ENCODE assay signal across 1 cellular context in genomic region chr19:18636969-18637629, GRCh38.
TF ChIP-seq lines count a peak whose summit lies in the region.

TSS of gene KLHL26 (plus strand) at chr19:18637028. CDS start at chr19:18637055, 27 bp downstream.

TF ChIP-seq in H1, 55 proteins besides CTCF, POLR2A, EP300 and RAD21 (continued from another document):
- TF ChIP-seq GTF2F1 (IDR thresholded peaks at IDR 0.05; ENCODE audit: borderline replicate concordance, low read depth, low read length) (no peak), ATF3 (IDR thresholded peaks at IDR 0.05; ENCODE audit: insufficient read depth, low read depth, low read length) (no peak), FOSL1 (IDR thresholded peaks at IDR 0.05; ENCODE audit: insufficient read depth, low read depth, low read length) (no peak), CTBP2 (IDR thresholded peaks at IDR 0.05; ENCODE audit: borderline replicate concordance, insufficient read depth, insufficient read length, low read length) (no peak), BCL11A (IDR thresholded peaks at IDR 0.05; ENCODE audit: low read depth in 2 of 2, low read length in 2 of 2) (no peak), KDM4A (IDR thresholded peaks at IDR 0.05; ENCODE audit: low read depth, low read length, severe bottlenecking) (peak; percentile 42), CHD1 (IDR thresholded peaks at IDR 0.05; ENCODE audit: low read depth, low read length) (no peak), GABPA (IDR thresholded peaks at IDR 0.05; ENCODE audit: borderline replicate concordance, insufficient read depth, low read length) (no peak), RBBP5 (IDR thresholded peaks at IDR 0.05; ENCODE audit: borderline replicate concordance, low read depth, low read length) (no peak; the same call in 1 of the 2 replicates), SIX5 (IDR thresholded peaks at IDR 0.05; ENCODE audit: low read depth, low read length) (no peak), CHD7 (IDR thresholded peaks at IDR 0.05; ENCODE audit: insufficient replicate concordance, low read length) (no peak), SAP30 (IDR thresholded peaks at IDR 0.05; ENCODE audit: insufficient read depth, insufficient replicate concordance, low read length) (no peak), TAF1 (IDR thresholded peaks at IDR 0.05; ENCODE audit: low read depth, low read length) (peak; percentile 90), SP2 (IDR thresholded peaks at IDR 0.05; ENCODE audit: low read length) (no peak), USF2 (IDR thresholded peaks at IDR 0.05; ENCODE audit: low read length) (no peak), SP4 (IDR thresholded peaks at IDR 0.05; ENCODE audit: low read length) (no peak), E2F6 (IDR thresholded peaks at IDR 0.05) (no peak), CBX8 (IDR thresholded peaks at IDR 0.05; ENCODE audit: borderline replicate concordance, low read depth, low read length) (no peak), NRF1 (IDR thresholded peaks at IDR 0.05; ENCODE audit: low read depth, low read length) (no peak), KDM5A (IDR thresholded peaks at IDR 0.05; ENCODE audit: low read length) (peak; percentile 82; the same call in 1 of the 2 replicates), POLR2AphosphoS5 (IDR thresholded peaks at IDR 0.05; ENCODE audit: low read depth, low read length) (peak; percentile 62; the same call in 1 of the 2 replicates), RFX5 (IDR thresholded peaks at IDR 0.05; ENCODE audit: borderline replicate concordance, low read depth, low read length) (no peak), TCF12 (IDR thresholded peaks at IDR 0.05; ENCODE audit: low read depth, low read length) (no peak), SRF (IDR thresholded peaks at IDR 0.05; ENCODE audit: low read depth, low read length) (no peak), BRCA1 (IDR thresholded peaks at IDR 0.05; ENCODE audit: low read depth, low read length) (no peak), CHD2 (IDR thresholded peaks at IDR 0.05; ENCODE audit: low read length) (no peak), CREB1 (IDR thresholded peaks at IDR 0.05) (peak; percentile 94), HDAC2 (IDR thresholded peaks at IDR 0.05; ENCODE audit: borderline replicate concordance in 1 of 2, low read depth in 2 of 2, low read length in 2 of 2) (0 out of 4 replicates have a peak, but pooled peaks of 1 of the 2 experiments have one; percentile 36), ZNF274 (IDR thresholded peaks at IDR 0.05; ENCODE audit: borderline replicate concordance, extremely low read depth, low read length) (no peak), TAF7 (optimal IDR thresholded peaks at IDR 0.05; ENCODE audit: borderline replicate concordance, low read depth, low read length) (peak; percentile 66), EGR1 (IDR thresholded peaks at IDR 0.05; ENCODE audit: borderline replicate concordance, low read depth, low read length) (no peak), SUZ12 (IDR thresholded peaks at IDR 0.05; ENCODE audit: low read length) (no peak), ATF2 (IDR thresholded peaks at IDR 0.05; ENCODE audit: low read length) (no peak), TEAD4 (IDR thresholded peaks at IDR 0.05; ENCODE audit: low read depth, low read length) (no peak), TBP (IDR thresholded peaks at IDR 0.05; ENCODE audit: low read depth, low read length) (peak; percentile 47; the same call in 1 of the 2 replicates), RXRA (IDR thresholded peaks at IDR 0.05; ENCODE audit: insufficient read depth, low read depth, low read length) (no peak), KDM1A (IDR thresholded peaks at IDR 0.05; ENCODE audit: borderline replicate concordance, low read length) (no peak), SIRT6 (IDR thresholded peaks at IDR 0.05; ENCODE audit: low read length) (no peak), JUN (IDR thresholded peaks at IDR 0.05; ENCODE audit: low read depth, low read length) (no peak), SIN3A (conservative IDR thresholded peaks at IDR 0.05 in 1 of 2, IDR thresholded peaks at IDR 0.05 in 1 of 2; ENCODE audit: low read depth in 1 of 2, low read length in 2 of 2) (no peak), CEBPB (IDR thresholded peaks at IDR 0.05; ENCODE audit: low read depth, low read length) (no peak), BACH1 (IDR thresholded peaks at IDR 0.05; ENCODE audit: low read length) (no peak), RNF2 (IDR thresholded peaks at IDR 0.05; ENCODE audit: borderline replicate concordance, low read depth, low read length, missing control alignments, poor library complexity, severe bottlenecking) (no peak), CBX5 (IDR thresholded peaks at IDR 0.05; ENCODE audit: low read depth, low read length) (no peak), YY1 (IDR thresholded peaks at IDR 0.05; ENCODE audit: low read depth, low read length) (peak; percentile 86), EZH2 (IDR thresholded peaks at IDR 0.05; ENCODE audit: low read depth, low read length, severe bottlenecking) (no peak), HDAC6 (IDR thresholded peaks at IDR 0.05; ENCODE audit: low read depth, low read length) (no peak), ASH2L (IDR thresholded peaks at IDR 0.05; ENCODE audit: low read length) (peak; percentile 66), JUND (IDR thresholded peaks at IDR 0.05; ENCODE audit: low read length) (no peak), MAFK (IDR thresholded peaks at IDR 0.05; ENCODE audit: low read depth, low read length) (no peak), POU5F1 (IDR thresholded peaks at IDR 0.05; ENCODE audit: low read depth, low read length) (no peak), SP1 (IDR thresholded peaks at IDR 0.05; ENCODE audit: low read depth, low read length) (no peak)
